In genomic region chr1:165039996-165040395, GRCh38 we compare ENCODE assay signal across 35 cellular contexts.
"Had no signal": no experiment of that assay in that cellular context is flagged by ENCODE, and none has a peak within 500 bp of the region (broad histone marks: within the 10 kb centered on the region; RNA-seq: fewer than 3 reads in every experiment).

No MANE protein-coding gene starts in this region.

- H3K4me3 ChIP-seq: MG63 had no signal

- DNase-seq: Karpas-422, Kasumi-1, MG63, MM.1S, MV-4-11, NCI-H1048, NCI-H1092, NCI-H1092 treated with DMSO at 0.1 percent for 48 hours, NCI-H1105, NCI-H1105 treated with DMSO at 0.1 percent for 48 hours, NCI-H1417, NCI-H1417 treated with DMSO at 0.1 percent for 48 hours, NCI-H1436, NCI-H1436 treated with DMSO at 0.1 percent for 48 hours, NCI-H146, NCI-H1694, NCI-H1694 treated with DMSO at 0.1 percent for 48 hours, NCI-H187, NCI-H187 treated with DMSO at 0.1 percent for 48 hours, NCI-H1930, NCI-H2029, NCI-H2029 treated with DMSO at 0.1 percent for 48 hours, NCI-H2081, NCI-H2081 treated with DMSO at 0.1 percent for 48 hours, NCI-H2107, NCI-H2171, NCI-H2171 treated with DMSO at 0.1 percent for 48 hours, NCI-H226, NCI-H345, NCI-H446, NCI-H446 treated with DMSO at 0.1 percent for 48 hours, NCI-H510A treated with DMSO at 0.1 percent for 48 hours, NCI-H524, NCI-H524 treated with DMSO at 0.1 percent for 48 hours, NCI-H526 had no signal

- H3K27me3 ChIP-seq: MG63 had no signal

- H3K36me3 ChIP-seq: MG63 had no signal

- H3K9me3 ChIP-seq: MG63 had no signal
